Comparison of ENCODE assay signal across 8 cellular contexts in the genomic region with DNA sequence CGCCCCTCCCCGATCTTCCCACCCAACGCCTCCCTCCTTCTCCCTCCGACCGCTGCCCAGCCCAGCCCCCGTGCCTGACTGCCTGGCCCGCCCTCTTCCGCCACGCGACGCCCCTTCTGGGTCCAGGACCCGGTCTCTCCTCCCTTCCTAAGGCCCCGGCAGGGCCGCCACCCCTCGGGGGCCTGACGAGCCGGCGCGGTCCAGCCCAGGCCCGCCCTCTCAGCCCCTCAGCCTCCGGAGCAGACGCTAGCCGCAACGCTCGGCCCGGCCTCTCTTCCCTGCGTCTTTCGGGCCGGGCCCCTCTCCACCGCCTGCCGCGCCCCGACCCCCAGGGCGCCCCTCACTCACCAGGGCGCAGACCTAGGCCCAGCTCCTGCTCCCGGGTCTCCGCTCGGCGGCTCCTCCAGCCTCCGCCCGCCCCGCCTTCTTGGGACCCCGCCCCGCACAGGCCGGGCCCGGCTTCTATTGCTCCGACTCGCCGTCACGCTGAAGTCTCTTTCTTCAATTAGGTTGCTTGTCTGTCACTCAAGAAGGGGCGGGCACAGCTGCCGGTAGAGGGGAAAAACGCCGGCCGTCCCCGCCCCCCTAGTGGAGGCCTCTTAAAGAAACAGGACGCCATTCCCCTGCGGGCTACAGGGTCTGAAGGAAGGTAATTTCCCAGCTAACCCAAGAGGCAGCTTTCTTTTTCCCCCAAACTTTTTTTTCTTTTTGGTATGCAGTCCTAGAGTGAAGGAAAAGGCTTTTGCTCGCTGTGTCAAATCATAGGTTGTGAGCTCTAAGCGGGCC. TPM values are rescaled to one million over a fixed set of nuclear protein-coding genes. Genes with fewer than 3 reads are reported as not detected.
DNase-seq lines count a peak whose midpoint lies in the region; ATAC-seq and TF ChIP-seq lines count a peak whose summit lies in the region.

A gene with protein sequence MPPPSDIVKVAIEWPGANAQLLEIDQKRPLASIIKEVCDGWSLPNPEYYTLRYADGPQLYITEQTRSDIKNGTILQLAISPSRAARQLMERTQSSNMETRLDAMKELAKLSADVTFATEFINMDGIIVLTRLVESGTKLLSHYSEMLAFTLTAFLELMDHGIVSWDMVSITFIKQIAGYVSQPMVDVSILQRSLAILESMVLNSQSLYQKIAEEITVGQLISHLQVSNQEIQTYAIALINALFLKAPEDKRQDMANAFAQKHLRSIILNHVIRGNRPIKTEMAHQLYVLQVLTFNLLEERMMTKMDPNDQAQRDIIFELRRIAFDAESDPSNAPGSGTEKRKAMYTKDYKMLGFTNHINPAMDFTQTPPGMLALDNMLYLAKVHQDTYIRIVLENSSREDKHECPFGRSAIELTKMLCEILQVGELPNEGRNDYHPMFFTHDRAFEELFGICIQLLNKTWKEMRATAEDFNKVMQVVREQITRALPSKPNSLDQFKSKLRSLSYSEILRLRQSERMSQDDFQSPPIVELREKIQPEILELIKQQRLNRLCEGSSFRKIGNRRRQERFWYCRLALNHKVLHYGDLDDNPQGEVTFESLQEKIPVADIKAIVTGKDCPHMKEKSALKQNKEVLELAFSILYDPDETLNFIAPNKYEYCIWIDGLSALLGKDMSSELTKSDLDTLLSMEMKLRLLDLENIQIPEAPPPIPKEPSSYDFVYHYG (minus strand): TSS at position 416 of the 786 bp plus-strand sequence. CDS start 12,133 bp downstream, outside the sequence.

- H3K36me3 ChIP-seq in mucosa of stomach (ENCODE audit: control insufficient read depth, insufficient read depth, low read length), result no peaks in the 10 kb centered on the region

- H3K4me3 Mint-ChIP-seq in IgD-negative memory B cell, result peak within 1 kb of the TSS; percentile 92 to 100 (median 96)

- no peak for TF ChIP-seq CTCF in epithelial cell of proximal tubule (conservative IDR thresholded peaks at IDR 0.05; ENCODE audit: low read depth, low read length)

- peak; percentile 84 for ATAC-seq in GM21529 (IDR thresholded peaks at IDR 0.05; ENCODE audit: unreplicated experiment)

- no peaks in the 10 kb centered on the region for H3K9me3 Mint-ChIP-seq in IgD-negative memory B cell

- H3K4me1 Mint-ChIP-seq in IgD-negative memory B cell, result peaks cover 27 to 35% (median 35%) of the 10 kb centered on the region in 3 donors

- no peaks in the 10 kb centered on the region for H3K27me3 Mint-ChIP-seq in IgD-negative memory B cell

- H3K4me3 ChIP-seq in epithelial cell of proximal tubule (ENCODE audit: low read depth, low read length) (peak within 1 kb of the TSS; percentile 87), mucosa of stomach (ENCODE audit: low read length) (peak within 1 kb of the TSS; percentile 40)

- peaks cover 22% of the 10 kb centered on the region for H3K4me1 ChIP-seq in mucosa of stomach (ENCODE audit: control insufficient read depth, insufficient read depth, low read length)

- H3K9ac ChIP-seq in mucosa of stomach (ENCODE audit: low read length), result peak within 1 kb of the TSS; percentile 77

- H3K36me3 Mint-ChIP-seq in IgD-negative memory B cell, result no peaks in the 10 kb centered on the region

- H3K27ac Mint-ChIP-seq in IgD-negative memory B cell, result peak within 1 kb of the TSS; percentile 92 to 94 (median 93)

- H3K27me3 ChIP-seq in mucosa of stomach (ENCODE audit: control insufficient read depth, insufficient read depth, low read length), result no peaks in the 10 kb centered on the region

- H3K9me3 ChIP-seq in mucosa of stomach (ENCODE audit: control insufficient read depth, low read length), result no peaks in the 10 kb centered on the region

- DNase-seq in DMS 273 treated with DMSO at 0.1 percent for 48 hours (lab: John Stamatoyannopoulos, UW), result peak; percentile 94
- DNase-seq in OCI-M2 (lab: John Stamatoyannopoulos, UW; ENCODE audit: unreplicated experiment), result peak; percentile 91
- peak; percentile 93 for DNase-seq in activated T-cell treated with anti-CD3 and anti-CD28 coated beads for 48 hours (ENCODE audit: low read depth)
- peak; percentile 69 for DNase-seq in epithelial cell of proximal tubule (ENCODE audit: low read depth)
- DNase-seq in stimulated activated CD8-positive, alpha-beta memory T cell treated with anti-CD3 and anti-CD28 coated beads, Interleukin-7, amount 100 ng/mL, for 1 hour (ENCODE audit: low read depth in 2 of 2), result peak; percentile 88 to 90

RNA-seq across cellular contexts. Expression of the gene that starts here (rescaled TPM):
- polyA plus RNA-seq in IgD-negative memory B cell, result 29.1 TPM
- 20.5 and 26.6 TPM in 2 replicates for total RNA-seq in epithelial cell of proximal tubule

Comparison
In these comparisons a context has a peak if more than half of its experiments do, and no peak if none do; other contexts are left out.
1. Peak in every context shown above with its lines: DNase-seq, ATAC-seq and H3K4me3 ChIP-seq.